ENCODE assay signal across 1 cellular context in the genomic region with DNA sequence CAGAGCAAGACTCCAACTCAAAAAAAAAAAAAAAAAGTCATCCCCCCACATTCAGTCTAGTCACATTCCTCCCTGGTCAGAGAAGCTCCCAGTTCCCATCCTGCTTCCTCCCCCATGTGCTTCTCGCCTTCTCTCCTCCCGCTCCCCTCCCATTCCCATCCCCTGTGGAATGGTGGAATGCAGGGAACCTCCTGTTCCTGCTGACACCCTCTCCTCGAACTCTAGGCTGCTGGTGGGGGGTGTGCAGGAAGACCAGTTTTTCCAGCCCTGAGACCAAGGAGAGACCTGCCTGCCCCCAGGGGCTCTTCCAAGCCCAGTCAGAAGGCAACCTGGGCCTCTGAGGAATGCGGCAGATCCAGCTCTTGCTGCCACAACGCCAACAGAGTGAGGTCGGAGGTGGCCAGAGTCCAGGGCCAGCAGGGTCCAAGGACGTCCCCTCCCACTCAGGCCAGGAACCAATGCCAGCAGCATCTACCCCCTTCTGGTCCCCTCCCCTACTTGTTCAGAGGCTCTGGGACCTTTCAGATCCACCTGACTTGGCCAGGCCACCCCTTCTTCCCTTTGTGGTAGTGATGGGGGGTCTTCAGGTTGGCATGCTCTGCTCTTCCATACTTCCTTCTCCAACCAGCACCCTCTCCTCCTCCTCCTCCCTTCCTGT.
TF ChIP-seq lines count a peak whose summit lies in the region.

No MANE protein-coding gene starts in this region.

TF ChIP-seq in HepG2, 621 proteins besides CTCF, POLR2A, EP300 and RAD21 (continued from another document and continues in another):
- TF ChIP-seq, protein P1, sequence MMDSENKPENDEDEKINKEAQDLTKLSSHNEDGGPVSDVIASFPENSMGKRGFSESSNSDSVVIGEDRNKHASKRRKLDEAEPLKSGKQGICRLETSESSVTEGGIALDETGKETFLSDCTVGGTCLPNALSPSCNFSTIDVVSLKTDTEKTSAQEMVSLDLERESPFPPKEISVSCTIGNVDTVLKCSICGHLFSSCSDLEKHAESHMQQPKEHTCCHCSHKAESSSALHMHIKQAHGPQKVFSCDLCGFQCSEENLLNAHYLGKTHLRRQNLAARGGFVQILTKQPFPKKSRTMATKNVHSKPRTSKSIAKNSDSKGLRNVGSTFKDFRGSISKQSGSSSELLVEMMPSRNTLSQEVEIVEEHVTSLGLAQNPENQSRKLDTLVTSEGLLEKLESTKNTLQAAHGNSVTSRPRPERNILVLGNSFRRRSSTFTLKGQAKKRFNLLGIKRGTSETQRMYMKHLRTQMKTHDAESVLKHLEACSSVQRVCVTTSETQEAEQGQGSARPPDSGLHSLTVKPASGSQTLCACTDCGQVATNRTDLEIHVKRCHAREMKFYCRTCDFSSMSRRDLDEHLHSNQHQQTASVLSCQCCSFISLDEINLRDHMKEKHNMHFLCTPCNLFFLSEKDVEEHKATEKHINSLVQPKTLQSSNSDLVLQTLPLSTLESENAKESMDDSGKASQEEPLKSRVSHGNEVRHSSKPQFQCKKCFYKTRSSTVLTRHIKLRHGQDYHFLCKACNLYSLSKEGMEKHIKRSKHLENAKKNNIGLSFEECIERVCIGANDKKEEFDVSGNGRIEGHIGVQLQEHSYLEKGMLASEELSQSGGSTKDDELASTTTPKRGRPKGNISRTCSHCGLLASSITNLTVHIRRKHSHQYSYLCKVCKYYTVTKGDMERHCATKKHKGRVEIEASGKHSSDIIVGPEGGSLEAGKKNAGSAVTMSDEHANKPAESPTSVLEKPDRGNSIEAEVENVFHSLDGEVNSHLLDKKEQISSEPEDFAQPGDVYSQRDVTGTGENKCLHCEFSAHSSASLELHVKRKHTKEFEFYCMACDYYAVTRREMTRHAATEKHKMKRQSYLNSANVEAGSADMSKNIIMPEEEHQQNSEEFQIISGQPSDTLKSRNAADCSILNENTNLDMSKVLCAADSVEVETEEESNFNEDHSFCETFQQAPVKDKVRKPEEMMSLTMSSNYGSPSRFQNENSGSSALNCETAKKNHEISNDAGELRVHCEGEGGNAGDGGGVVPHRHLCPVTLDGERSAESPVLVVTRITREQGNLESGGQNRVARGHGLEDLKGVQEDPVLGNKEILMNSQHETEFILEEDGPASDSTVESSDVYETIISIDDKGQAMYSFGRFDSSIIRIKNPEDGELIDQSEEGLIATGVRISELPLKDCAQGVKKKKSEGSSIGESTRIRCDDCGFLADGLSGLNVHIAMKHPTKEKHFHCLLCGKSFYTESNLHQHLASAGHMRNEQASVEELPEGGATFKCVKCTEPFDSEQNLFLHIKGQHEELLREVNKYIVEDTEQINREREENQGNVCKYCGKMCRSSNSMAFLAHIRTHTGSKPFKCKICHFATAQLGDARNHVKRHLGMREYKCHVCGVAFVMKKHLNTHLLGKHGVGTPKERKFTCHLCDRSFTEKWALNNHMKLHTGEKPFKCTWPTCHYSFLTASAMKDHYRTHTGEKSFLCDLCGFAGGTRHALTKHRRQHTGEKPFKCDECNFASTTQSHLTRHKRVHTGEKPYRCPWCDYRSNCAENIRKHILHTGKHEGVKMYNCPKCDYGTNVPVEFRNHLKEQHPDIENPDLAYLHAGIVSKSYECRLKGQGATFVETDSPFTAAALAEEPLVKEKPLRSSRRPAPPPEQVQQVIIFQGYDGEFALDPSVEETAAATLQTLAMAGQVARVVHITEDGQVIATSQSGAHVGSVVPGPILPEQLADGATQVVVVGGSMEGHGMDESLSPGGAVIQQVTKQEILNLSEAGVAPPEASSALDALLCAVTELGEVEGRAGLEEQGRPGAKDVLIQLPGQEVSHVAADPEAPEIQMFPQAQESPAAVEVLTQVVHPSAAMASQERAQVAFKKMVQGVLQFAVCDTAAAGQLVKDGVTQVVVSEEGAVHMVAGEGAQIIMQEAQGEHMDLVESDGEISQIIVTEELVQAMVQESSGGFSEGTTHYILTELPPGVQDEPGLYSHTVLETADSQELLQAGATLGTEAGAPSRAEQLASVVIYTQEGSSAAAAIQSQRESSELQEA (CRISPR knock-in tag; IDR thresholded peaks at IDR 0.05; ENCODE audit: not compliant biosample characterization) = peak; percentile 24
- TF ChIP-seq, protein P2, sequence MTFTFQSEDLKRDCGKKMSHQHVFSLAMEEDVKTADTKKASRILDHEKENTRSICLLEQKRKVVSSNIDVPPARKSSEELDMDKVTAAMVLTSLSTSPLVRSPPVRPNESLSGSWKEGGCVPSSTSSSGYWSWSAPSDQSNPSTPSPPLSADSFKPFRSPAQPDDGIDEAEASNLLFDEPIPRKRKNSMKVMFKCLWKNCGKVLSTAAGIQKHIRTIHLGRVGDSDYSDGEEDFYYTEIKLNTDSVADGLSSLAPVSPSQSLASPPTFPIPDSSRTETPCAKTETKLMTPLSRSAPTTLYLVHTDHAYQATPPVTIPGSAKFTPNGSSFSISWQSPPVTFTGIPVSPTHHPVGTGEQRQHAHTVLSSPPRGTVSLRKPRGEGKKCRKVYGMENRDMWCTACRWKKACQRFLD (CRISPR knock-in tag; IDR thresholded peaks at IDR 0.05; ENCODE audit: borderline replicate concordance) = no peak
- TF ChIP-seq, protein P3, sequence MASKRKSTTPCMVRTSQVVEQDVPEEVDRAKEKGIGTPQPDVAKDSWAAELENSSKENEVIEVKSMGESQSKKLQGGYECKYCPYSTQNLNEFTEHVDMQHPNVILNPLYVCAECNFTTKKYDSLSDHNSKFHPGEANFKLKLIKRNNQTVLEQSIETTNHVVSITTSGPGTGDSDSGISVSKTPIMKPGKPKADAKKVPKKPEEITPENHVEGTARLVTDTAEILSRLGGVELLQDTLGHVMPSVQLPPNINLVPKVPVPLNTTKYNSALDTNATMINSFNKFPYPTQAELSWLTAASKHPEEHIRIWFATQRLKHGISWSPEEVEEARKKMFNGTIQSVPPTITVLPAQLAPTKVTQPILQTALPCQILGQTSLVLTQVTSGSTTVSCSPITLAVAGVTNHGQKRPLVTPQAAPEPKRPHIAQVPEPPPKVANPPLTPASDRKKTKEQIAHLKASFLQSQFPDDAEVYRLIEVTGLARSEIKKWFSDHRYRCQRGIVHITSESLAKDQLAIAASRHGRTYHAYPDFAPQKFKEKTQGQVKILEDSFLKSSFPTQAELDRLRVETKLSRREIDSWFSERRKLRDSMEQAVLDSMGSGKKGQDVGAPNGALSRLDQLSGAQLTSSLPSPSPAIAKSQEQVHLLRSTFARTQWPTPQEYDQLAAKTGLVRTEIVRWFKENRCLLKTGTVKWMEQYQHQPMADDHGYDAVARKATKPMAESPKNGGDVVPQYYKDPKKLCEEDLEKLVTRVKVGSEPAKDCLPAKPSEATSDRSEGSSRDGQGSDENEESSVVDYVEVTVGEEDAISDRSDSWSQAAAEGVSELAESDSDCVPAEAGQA (IDR thresholded peaks at IDR 0.05; ENCODE audit: low read depth) = peak; percentile 66; the same call in 1 of the 2 replicates
- TF ChIP-seq, protein P3 (CRISPR knock-in tag; IDR thresholded peaks at IDR 0.05; ENCODE audit: borderline replicate concordance) = no peak
- TF ChIP-seq, protein P4, sequence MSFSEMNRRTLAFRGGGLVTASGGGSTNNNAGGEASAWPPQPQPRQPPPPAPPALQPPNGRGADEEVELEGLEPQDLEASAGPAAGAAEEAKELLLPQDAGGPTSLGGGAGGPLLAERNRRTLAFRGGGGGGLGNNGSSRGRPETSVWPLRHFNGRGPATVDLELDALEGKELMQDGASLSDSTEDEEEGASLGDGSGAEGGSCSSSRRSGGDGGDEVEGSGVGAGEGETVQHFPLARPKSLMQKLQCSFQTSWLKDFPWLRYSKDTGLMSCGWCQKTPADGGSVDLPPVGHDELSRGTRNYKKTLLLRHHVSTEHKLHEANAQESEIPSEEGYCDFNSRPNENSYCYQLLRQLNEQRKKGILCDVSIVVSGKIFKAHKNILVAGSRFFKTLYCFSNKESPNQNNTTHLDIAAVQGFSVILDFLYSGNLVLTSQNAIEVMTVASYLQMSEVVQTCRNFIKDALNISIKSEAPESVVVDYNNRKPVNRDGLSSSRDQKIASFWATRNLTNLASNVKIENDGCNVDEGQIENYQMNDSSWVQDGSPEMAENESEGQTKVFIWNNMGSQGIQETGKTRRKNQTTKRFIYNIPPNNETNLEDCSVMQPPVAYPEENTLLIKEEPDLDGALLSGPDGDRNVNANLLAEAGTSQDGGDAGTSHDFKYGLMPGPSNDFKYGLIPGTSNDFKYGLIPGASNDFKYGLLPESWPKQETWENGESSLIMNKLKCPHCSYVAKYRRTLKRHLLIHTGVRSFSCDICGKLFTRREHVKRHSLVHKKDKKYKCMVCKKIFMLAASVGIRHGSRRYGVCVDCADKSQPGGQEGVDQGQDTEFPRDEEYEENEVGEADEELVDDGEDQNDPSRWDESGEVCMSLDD (CRISPR knock-in tag; IDR thresholded peaks at IDR 0.05; ENCODE audit: borderline replicate concordance) = no peak
- TF ChIP-seq RXRB (CRISPR knock-in tag; IDR thresholded peaks at IDR 0.05; ENCODE audit: borderline replicate concordance) (peak; percentile 86; the same call in 1 of the 2 replicates), MEF2D (CRISPR knock-in tag; IDR thresholded peaks at IDR 0.05) (peak; percentile 65), ZNF605 (CRISPR knock-in tag; IDR thresholded peaks at IDR 0.05) (peak; percentile 95), POLR2AphosphoS2 (IDR thresholded peaks at IDR 0.05; ENCODE audit: low read depth, low read length) (no peak), ZNF20 (CRISPR knock-in tag; IDR thresholded peaks at IDR 0.05) (no peak), YEATS2 (CRISPR knock-in tag; IDR thresholded peaks at IDR 0.05; ENCODE audit: borderline replicate concordance) (no peak), ZBTB8A (CRISPR knock-in tag; IDR thresholded peaks at IDR 0.05; ENCODE audit: borderline replicate concordance, low read depth) (no peak), HOXA5 (CRISPR knock-in tag; IDR thresholded peaks at IDR 0.05) (0 out of 2 replicates have a peak, but pooled peaks have one; percentile 33), ZNF317 (CRISPR knock-in tag; IDR thresholded peaks at IDR 0.05) (no peak), ZNF282 (IDR thresholded peaks at IDR 0.05; ENCODE audit: partially characterized antibody) (no peak), NFKBIZ (CRISPR knock-in tag; IDR thresholded peaks at IDR 0.05) (peak; percentile 73; the same call in 1 of the 2 replicates)
- TF ChIP-seq, protein P5, sequence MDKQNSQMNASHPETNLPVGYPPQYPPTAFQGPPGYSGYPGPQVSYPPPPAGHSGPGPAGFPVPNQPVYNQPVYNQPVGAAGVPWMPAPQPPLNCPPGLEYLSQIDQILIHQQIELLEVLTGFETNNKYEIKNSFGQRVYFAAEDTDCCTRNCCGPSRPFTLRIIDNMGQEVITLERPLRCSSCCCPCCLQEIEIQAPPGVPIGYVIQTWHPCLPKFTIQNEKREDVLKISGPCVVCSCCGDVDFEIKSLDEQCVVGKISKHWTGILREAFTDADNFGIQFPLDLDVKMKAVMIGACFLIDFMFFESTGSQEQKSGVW (CRISPR knock-in tag; IDR thresholded peaks at IDR 0.05; ENCODE audit: borderline replicate concordance) = no peak
